10 cellular contexts compared by ENCODE assay signal in genomic region chr9:107213080-107213479, GRCh38.
A peak's percentile ranks its signal among the peaks of the same experiment; 100 is the strongest.
DNase-seq lines count a peak whose midpoint lies in the region; ATAC-seq and TF ChIP-seq lines count a peak whose summit lies in the region.
"Had no signal": no experiment of that assay in that cellular context is flagged by ENCODE, and none has a peak within 500 bp of the region (broad histone marks: within the 10 kb centered on the region; RNA-seq: fewer than 3 reads in every experiment).

No MANE protein-coding gene starts in this region.

- H3K4me1 Mint-ChIP-seq in CD14-positive monocyte, result peaks cover 26% of the 10 kb centered on the region

- H3K27me3 ChIP-seq in Loucy (ENCODE audit: insufficient read depth, low read length, poor library complexity, severe bottlenecking), result no peaks in the 10 kb centered on the region
- no peaks in the 10 kb centered on the region for H3K27me3 ChIP-seq in hepatocyte
- H3K27me3 ChIP-seq in stomach, result no peaks in the 10 kb centered on the region

- DNase-seq in CD14-positive monocyte (ENCODE audit: low spot score) (no peak), hepatocyte (ENCODE audit: low spot score) (no peak), mesenteric fat pad (ENCODE audit: low spot score) (no peak), stomach (no peak)
- DNase-seq: cerebellar nuclear complex had no signal

- H3K27ac Mint-ChIP-seq in CD14-positive monocyte, result peak overlapping the region in 6 of 7 donors; percentile 48 to 91 (median 80)

- peaks cover 10% of the 10 kb centered on the region for H3K4me1 ChIP-seq in Loucy (ENCODE audit: insufficient read depth, low read length, poor library complexity, severe bottlenecking)
- no peaks in the 10 kb centered on the region for H3K4me1 ChIP-seq in hepatocyte (ENCODE audit: insufficient read depth)
- H3K4me1 ChIP-seq in stomach, result no peaks in the 10 kb centered on the region

- TF ChIP-seq POLR2A in stomach (IDR thresholded peaks at IDR 0.05), result no peak

- H3K79me2 ChIP-seq in Loucy (ENCODE audit: insufficient read depth, low read length) (no peaks in the 10 kb centered on the region), hepatocyte (no peaks in the 10 kb centered on the region)

- TF ChIP-seq CTCF in CD14-positive monocyte (IDR thresholded peaks at IDR 0.05) (no peak), Loucy (conservative IDR thresholded peaks at IDR 0.05; ENCODE audit: low read length) (no peak), hepatocyte (IDR thresholded peaks at IDR 0.05; ENCODE audit: poor library complexity) (no peak), stomach (IDR thresholded peaks at IDR 0.05) (no peak)

- peaks cover 0 to 2% (median 2%) of the 10 kb centered on the region in 7 donors for H3K9me3 Mint-ChIP-seq in CD14-positive monocyte

- H3K9ac ChIP-seq in Loucy (ENCODE audit: low read depth, low read length, poor library complexity, severe bottlenecking), result no peak overlapping the region

- peak; percentile 11 for ATAC-seq in GM21528 (IDR thresholded peaks at IDR 0.05; ENCODE audit: low FRiP score, unreplicated experiment)
- no peak for ATAC-seq in GM21737 (IDR thresholded peaks at IDR 0.05; ENCODE audit: unreplicated experiment)
- ATAC-seq in GM18909 (IDR thresholded peaks at IDR 0.05; ENCODE audit: poor library complexity, unreplicated experiment), result no peak

- TF ChIP-seq EP300 in stomach (IDR thresholded peaks at IDR 0.05), result no peak

- H3K4me3 Mint-ChIP-seq in CD14-positive monocyte, result no peak overlapping the region

- H3K27ac ChIP-seq in hepatocyte (peak overlapping the region; percentile 21), stomach (no peak overlapping the region)
- H3K27ac ChIP-seq: C4-2B had no signal

- WGBS in hepatocyte (ENCODE audit: low lambda C conversion rate, missing lambda C conversion rate), result 80% methylated on average over 6 of the region's 6 CpGs
- 80 to 89% (median 84%) methylated on average over 6 of the region's 6 CpGs for WGBS in stomach, 5 donors

- no peaks in the 10 kb centered on the region for H3F3A ChIP-seq in Loucy (ENCODE audit: low read depth)

- intact Hi-C loops in CD14-positive monocyte (cut with micrococcal nuclease), result no loop called here
- intact Hi-C loops in stomach (cut with DNase I; ENCODE audit: low total_unique reads), result no loop called here

- H3K4me3 ChIP-seq in Loucy (ENCODE audit: low read length, poor library complexity, severe bottlenecking) (no peak overlapping the region), hepatocyte (no peak overlapping the region), stomach (no peak overlapping the region)

- H3K4me2 ChIP-seq in Loucy (ENCODE audit: low read depth, low read length, poor library complexity, severe bottlenecking) (peak overlapping the region; percentile 32), hepatocyte (no peak overlapping the region)

- H3K36me3 ChIP-seq in Loucy (ENCODE audit: insufficient read depth, low read length) (no peaks in the 10 kb centered on the region), hepatocyte (replicated peaks; ENCODE audit: insufficient read depth, low read depth) (no peaks in the 10 kb centered on the region), stomach (no peaks in the 10 kb centered on the region)

- no peaks in the 10 kb centered on the region for H3K36me3 Mint-ChIP-seq in CD14-positive monocyte

- no peaks in the 10 kb centered on the region for H3K9me3 ChIP-seq in Loucy (ENCODE audit: insufficient read depth, low read depth, low read length)
- no peaks in the 10 kb centered on the region for H3K9me3 ChIP-seq in hepatocyte (ENCODE audit: low read depth)
- no peaks in the 10 kb centered on the region for H3K9me3 ChIP-seq in stomach

- H3K9me2 ChIP-seq in Loucy (replicated peaks; ENCODE audit: low read depth, low read length) (no peaks in the 10 kb centered on the region), hepatocyte (replicated peaks; ENCODE audit: insufficient read depth) (no peaks in the 10 kb centered on the region)

- H4K20me1 ChIP-seq in Loucy (ENCODE audit: insufficient read depth, low read length, poor library complexity, severe bottlenecking), result no peaks in the 10 kb centered on the region
- no peaks in the 10 kb centered on the region for H4K20me1 ChIP-seq in hepatocyte (ENCODE audit: insufficient read depth, poor library complexity, severe bottlenecking)

- peaks cover 0 to 9% (median 1%) of the 10 kb centered on the region in 3 donors for H3K27me3 Mint-ChIP-seq in CD14-positive monocyte (ENCODE audit: low read depth in 3 of 3)

- no peak overlapping the region for H2AFZ ChIP-seq in Loucy (ENCODE audit: low read length)
- no peak overlapping the region for H2AFZ ChIP-seq in hepatocyte
